8 cellular contexts compared by ENCODE assay signal in the genomic region with DNA sequence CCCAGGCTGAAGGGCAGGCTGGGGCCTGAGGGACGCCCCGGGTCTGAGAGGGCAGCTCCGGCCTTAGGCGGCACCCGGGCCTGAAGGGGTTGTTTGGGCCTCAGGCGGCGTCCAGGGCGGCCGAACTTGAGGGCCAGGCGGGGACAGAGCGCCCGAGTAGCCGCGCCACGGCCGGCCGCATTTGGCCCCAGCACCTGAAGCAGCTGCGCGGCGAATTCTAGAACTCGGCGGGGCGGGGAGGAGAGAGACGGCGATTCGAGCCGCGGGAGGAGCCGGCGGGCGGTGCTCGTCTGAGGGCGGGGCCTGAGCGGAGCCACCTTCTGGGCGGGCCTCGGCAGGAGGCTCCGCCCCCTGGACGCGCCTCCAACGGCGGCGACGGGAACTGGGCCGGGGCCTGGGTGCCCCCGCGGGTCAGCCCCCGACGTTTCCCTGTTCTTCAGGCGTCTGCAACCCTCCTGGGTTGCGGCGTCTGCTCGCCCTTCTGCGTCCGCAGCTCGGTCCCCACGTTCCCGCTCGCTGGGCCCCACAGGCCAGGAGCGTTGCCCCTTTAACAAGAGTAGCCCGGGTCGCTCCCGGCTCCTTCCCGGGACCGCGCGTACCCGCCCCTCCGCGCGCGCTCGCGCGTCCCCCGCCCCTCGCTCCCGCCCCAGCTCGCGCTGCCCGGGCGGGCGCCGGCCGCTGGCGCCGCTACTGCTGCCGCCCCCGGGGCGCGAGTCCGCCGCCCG. TPM values are rescaled to one million over a fixed set of nuclear protein-coding genes. Genes with fewer than 3 reads are reported as not detected.
A peak's percentile ranks its signal among the peaks of the same experiment; 100 is the strongest.
DNase-seq lines count a peak whose midpoint lies in the region; ATAC-seq and TF ChIP-seq lines count a peak whose summit lies in the region.

Gene INCA1, minus strand, starts transcription at position 221 of the 725 bp plus-strand sequence. CDS start 3,085 bp downstream, outside the sequence.
Gene KIF1C, plus strand, starts transcription at position 649 of the 725 bp plus-strand sequence. CDS start 2,297 bp downstream, outside the sequence.

- peak within 1 kb of the TSS; percentile 68 for H3K4me3 ChIP-seq in HL-60 (replicated peaks; ENCODE audit: insufficient read depth, low read length)

- peaks cover 15% of the 10 kb centered on the region for H3K4me1 Mint-ChIP-seq in endothelial cell (ENCODE audit: unreplicated experiment)

- peak within 1 kb of the TSS; percentile 88 for H3K27ac ChIP-seq in HL-60 (replicated peaks)

- no peaks in the 10 kb centered on the region for H3K9me3 Mint-ChIP-seq in endothelial cell (ENCODE audit: unreplicated experiment)

- TF ChIP-seq CTCF in HL-60 (IDR thresholded peaks at IDR 0.05; ENCODE audit: insufficient read depth, low read length) (no peak), endothelial cell (IDR thresholded peaks at IDR 0.05; ENCODE audit: unreplicated experiment) (no peak)

- H3K36me3 Mint-ChIP-seq in endothelial cell (ENCODE audit: low read depth, unreplicated experiment), result peaks cover 20% of the 10 kb centered on the region

- ATAC-seq in GM19463 (IDR thresholded peaks at IDR 0.05; ENCODE audit: unreplicated experiment), result peak; percentile 77

- H3K27me3 Mint-ChIP-seq in endothelial cell (ENCODE audit: unreplicated experiment), result peaks cover 6% of the 10 kb centered on the region

- DNase-seq in COLO668 (lab: John Stamatoyannopoulos, UW; ENCODE audit: unreplicated experiment) (peak; percentile 91), HL-60 (ENCODE audit: low read depth in 1 of 2, low spot score in 1 of 2) (peak; percentile 47 to 79), NOMO-1 treated with dmso at 0.1 percent for 144 hours (lab: John Stamatoyannopoulos, UW; ENCODE audit: unreplicated experiment) (peak; percentile 89), endothelial cell (ENCODE audit: low spot score) (peak; percentile 88), middle frontal gyrus (ENCODE audit: extremely low spot score, low spot score) (peak; percentile 87)
- DNase-seq in activated CD8-positive, alpha-beta memory T cell treated with anti-CD3 and anti-CD28 coated beads, Interleukin-2, amount 50 U/mL, for 4 hours, result peak; percentile 91
- DNase-seq in stimulated activated CD8-positive, alpha-beta memory T cell treated with anti-CD3 and anti-CD28 coated beads, Interleukin-2, amount 100 ng/mL, for 1 hour (ENCODE audit: low read depth in 2 of 2), result peak; percentile 81 to 86

- H3K27me3 ChIP-seq in HL-60 (ENCODE audit: insufficient read depth, poor library complexity, severe bottlenecking), result no peaks in the 10 kb centered on the region

- H3K4me3 Mint-ChIP-seq in endothelial cell (ENCODE audit: unreplicated experiment), result peak within 1 kb of the TSS; percentile 93

- peak within 1 kb of the TSS; percentile 77 for H3K27ac Mint-ChIP-seq in endothelial cell (ENCODE audit: unreplicated experiment)

RNA-seq across cellular contexts. Expression of gene INCA1, which starts in this region (rescaled TPM):
- total RNA-seq in endothelial cell (ENCODE audit: unreplicated experiment), result 2.2 TPM

RNA-seq across cellular contexts. Expression of gene KIF1C, which starts in this region (rescaled TPM):
- 127 TPM for total RNA-seq in endothelial cell (ENCODE audit: unreplicated experiment)

Comparison
In these comparisons a context has a peak if more than half of its experiments do, and no peak if none do; other contexts are left out.
1. Peak in every context shown above with its lines: DNase-seq, ATAC-seq, H3K4me3 ChIP-seq and H3K27ac ChIP-seq.